In the genomic region with DNA sequence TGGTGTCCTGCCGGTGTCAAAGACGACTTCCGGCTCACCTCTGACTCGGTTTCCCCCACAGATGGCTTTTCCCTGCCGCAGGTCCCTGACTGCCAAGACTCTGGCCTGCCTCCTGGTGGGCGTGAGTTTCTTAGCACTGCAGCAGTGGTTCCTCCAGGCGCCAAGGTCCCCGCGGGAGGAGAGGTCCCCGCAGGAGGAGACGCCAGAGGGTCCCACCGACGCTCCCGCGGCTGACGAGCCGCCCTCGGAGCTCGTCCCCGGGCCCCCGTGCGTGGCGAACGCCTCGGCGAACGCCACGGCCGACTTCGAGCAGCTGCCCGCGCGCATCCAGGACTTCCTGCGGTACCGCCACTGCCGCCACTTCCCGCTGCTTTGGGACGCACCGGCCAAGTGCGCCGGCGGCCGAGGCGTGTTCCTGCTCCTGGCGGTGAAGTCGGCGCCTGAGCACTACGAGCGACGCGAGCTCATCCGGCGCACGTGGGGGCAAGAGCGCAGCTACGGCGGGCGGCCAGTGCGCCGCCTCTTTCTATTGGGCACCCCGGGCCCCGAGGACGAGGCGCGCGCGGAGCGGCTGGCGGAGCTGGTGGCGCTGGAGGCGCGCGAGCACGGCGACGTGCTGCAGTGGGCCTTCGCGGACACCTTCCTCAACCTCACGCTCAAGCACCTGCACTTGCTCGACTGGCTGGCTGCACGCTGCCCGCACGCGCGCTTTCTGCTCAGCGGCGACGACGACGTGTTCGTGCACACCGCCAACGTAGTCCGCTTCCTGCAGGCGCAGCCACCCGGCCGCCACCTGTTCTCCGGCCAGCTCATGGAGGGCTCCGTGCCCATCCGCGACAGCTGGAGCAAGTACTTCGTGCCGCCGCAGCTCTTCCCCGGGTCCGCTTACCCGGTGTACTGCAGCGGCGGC, we compare ENCODE assay signal across 8 cellular contexts. TPM values are rescaled to one million over a fixed set of nuclear protein-coding genes. Genes with fewer than 3 reads are reported as not detected.
DNase-seq lines count a peak whose midpoint lies in the region; ATAC-seq and TF ChIP-seq lines count a peak whose summit lies in the region.

No MANE protein-coding gene starts in this region.

- H3K4me1 Mint-ChIP-seq in CD4-positive, alpha-beta T cell (ENCODE audit: low read depth), result peaks cover 6% of the 10 kb centered on the region
- H3K4me1 Mint-ChIP-seq in central memory CD8-positive, alpha-beta T cell, result peaks cover 6% of the 10 kb centered on the region

- no peak for DNase-seq in CD4-positive, alpha-beta T cell
- DNase-seq in Kasumi-1 (lab: John Stamatoyannopoulos, UW) (peak; percentile 29 to 30), thoracic aorta (ENCODE audit: low spot score) (no peak), OCI-LY7 (ENCODE audit: low spot score) (no peak), amniotic stem cell (lab: John Stamatoyannopoulos, UW) (no peak)
- no peak for DNase-seq in central memory CD8-positive, alpha-beta T cell (ENCODE audit: low spot score in 2 of 2)

- no peaks in the 10 kb centered on the region for H4K20me1 ChIP-seq in OCI-LY7 (ENCODE audit: insufficient read depth, low read length)

- POLR2A ChIA-PET in CD4-positive, alpha-beta T cell (lab: Charles Lee), result no interaction called here
- POLR2A ChIA-PET in OCI-LY7 (lab: Charles Lee), result interaction anchor here (0.6 kb wide), 1 partner anchor 56 kb away, joined by 3 read pairs; no protein-coding TSS in a partner anchor

- H2AFZ ChIP-seq in OCI-LY7 (ENCODE audit: low read length), result no peak overlapping the region

- H3K4me2 ChIP-seq in OCI-LY7 (ENCODE audit: low read length), result no peak overlapping the region

- H3K4me1 ChIP-seq in liver (ENCODE audit: control insufficient read depth in 4 of 4, insufficient read depth in 4 of 4, low read length in 3 of 4) (peaks cover 0 to 12% (median 3%) of the 10 kb centered on the region in 4 donors), thoracic aorta (ENCODE audit: control insufficient read depth in 1 of 2, low read depth in 2 of 2) (peaks cover 0 to 9% of the 10 kb centered on the region in 2 donors), OCI-LY7 (ENCODE audit: insufficient read depth, low read length, poor library complexity, severe bottlenecking) (no peaks in the 10 kb centered on the region)

- BruUV-seq in OCI-LY7 (replicated peaks; lab: Mats Ljungman, UMichigan), result no TSS peak

- H3K27me3 Mint-ChIP-seq in CD4-positive, alpha-beta T cell, result peaks cover 62% of the 10 kb centered on the region
- peaks cover 72% of the 10 kb centered on the region for H3K27me3 Mint-ChIP-seq in central memory CD8-positive, alpha-beta T cell

- no peak overlapping the region for H3K4me3 Mint-ChIP-seq in CD4-positive, alpha-beta T cell
- H3K4me3 Mint-ChIP-seq in central memory CD8-positive, alpha-beta T cell, result peak overlapping the region; percentile 54

- H3K79me2 ChIP-seq in OCI-LY7 (ENCODE audit: insufficient read depth, low read depth, low read length), result no peaks in the 10 kb centered on the region

- peak; percentile 13 for TF ChIP-seq CTCF in CD4-positive, alpha-beta T cell (IDR thresholded peaks at IDR 0.05)
- TF ChIP-seq CTCF in liver (IDR thresholded peaks at IDR 0.05; ENCODE audit: low read depth, low read length, missing input control) (peak; percentile 13), thoracic aorta (IDR thresholded peaks at IDR 0.05) (peak; percentile 21), OCI-LY7 (conservative IDR thresholded peaks at IDR 0.05; ENCODE audit: low read length) (no peak)

- CTCF ChIA-PET in CD4-positive, alpha-beta T cell (lab: Charles Lee), result no interaction called here
- CTCF ChIA-PET in OCI-LY7 (lab: Charles Lee; ENCODE audit: unreplicated experiment), result no interaction called here

- H3K27me3 ChIP-seq in CD4-positive, alpha-beta T cell (ENCODE audit: control insufficient read depth, insufficient read depth, low read length), result peaks cover 29% of the 10 kb centered on the region
- H3K27me3 ChIP-seq in liver (ENCODE audit: control insufficient read depth in 4 of 4, insufficient read depth in 4 of 4, low read length in 3 of 4) (peaks cover 0 to 5% (median 1%) of the 10 kb centered on the region in 4 donors), thoracic aorta (replicated peaks; ENCODE audit: insufficient read depth) (no peaks in the 10 kb centered on the region)

- no peak overlapping the region for H3K27ac Mint-ChIP-seq in CD4-positive, alpha-beta T cell
- no peak overlapping the region for H3K27ac Mint-ChIP-seq in central memory CD8-positive, alpha-beta T cell (ENCODE audit: low read depth)

- H3K36me3 Mint-ChIP-seq in CD4-positive, alpha-beta T cell (ENCODE audit: low read depth), result no peaks in the 10 kb centered on the region
- no peaks in the 10 kb centered on the region for H3K36me3 Mint-ChIP-seq in central memory CD8-positive, alpha-beta T cell (ENCODE audit: insufficient read depth)

- H3K27ac ChIP-seq in CD4-positive, alpha-beta T cell (ENCODE audit: low read depth, low read length), result no peak overlapping the region
- H3K27ac ChIP-seq in liver (ENCODE audit: low read depth in 1 of 2, low read length in 2 of 2), result no peak overlapping the region
- H3K27ac ChIP-seq in thoracic aorta, result no peak overlapping the region
- no peak overlapping the region for H3K27ac ChIP-seq in OCI-LY7 (ENCODE audit: low read depth, low read length, poor library complexity, severe bottlenecking)

- H3K36me3 ChIP-seq in liver (ENCODE audit: control insufficient read depth in 4 of 4, insufficient read depth in 3 of 4, low read depth in 1 of 4, low read length in 3 of 4), result no peaks in the 10 kb centered on the region
- no peaks in the 10 kb centered on the region for H3K36me3 ChIP-seq in thoracic aorta
- no peaks in the 10 kb centered on the region for H3K36me3 ChIP-seq in OCI-LY7 (ENCODE audit: insufficient read depth, low read length)

- H3K9me2 ChIP-seq in OCI-LY7 (ENCODE audit: insufficient read depth, low read length), result no peaks in the 10 kb centered on the region

- peak; percentile 52 for ATAC-seq in CD4-positive, alpha-beta T cell (ENCODE audit: poor library complexity)
- ATAC-seq in central memory CD8-positive, alpha-beta T cell (replicated peaks; ENCODE audit: extremely low read depth, poor library complexity, severe bottlenecking), result peak; percentile 32
- ATAC-seq in thoracic aorta (ENCODE audit: insufficient number of reproducible peaks, low FRiP score, low read depth) (no peak), GM18511 (IDR thresholded peaks at IDR 0.05; ENCODE audit: unreplicated experiment) (no peak)

- intact Hi-C loops in CD4-positive, alpha-beta T cell (cut with DNase I, micrococcal nuclease), result loop anchor here in 1 of 2 experiments (5.0 to 10.0 kb wide), 3 partner anchors 307 to 805 kb away; no protein-coding TSS in a partner anchor
- intact Hi-C loops in OCI-LY7 (cut with micrococcal nuclease; ENCODE audit: unreplicated experiment), result loop anchor here (5.0 kb wide), 1 partner anchor 117 kb away; no protein-coding TSS in a partner anchor

- 17% methylated on average over 109 of the region's 109 CpGs for WGBS in liver

- no peaks in the 10 kb centered on the region for H3K9me3 Mint-ChIP-seq in CD4-positive, alpha-beta T cell
- H3K9me3 Mint-ChIP-seq in central memory CD8-positive, alpha-beta T cell, result no peaks in the 10 kb centered on the region

- H3K4me3 ChIP-seq in liver (ENCODE audit: low read depth in 1 of 3, low read length in 3 of 3) (peak overlapping the region in 2 of 3 donors; percentile 27 to 39), thoracic aorta (peak overlapping the region; percentile 67), OCI-LY7 (ENCODE audit: low read depth, low read length, poor library complexity, severe bottlenecking) (no peak overlapping the region)

- no peaks in the 10 kb centered on the region for H3K9me3 ChIP-seq in CD4-positive, alpha-beta T cell (ENCODE audit: control insufficient read depth, low read length)
- H3K9me3 ChIP-seq in liver (ENCODE audit: control insufficient read depth in 4 of 4, low read length in 3 of 4) (no peaks in the 10 kb centered on the region), thoracic aorta (no peaks in the 10 kb centered on the region), OCI-LY7 (ENCODE audit: low read length) (no peaks in the 10 kb centered on the region)

- H3K9ac ChIP-seq in liver (ENCODE audit: low read depth in 1 of 2, low read length in 2 of 2), result no peak overlapping the region

- peak in 1 of 2 donors; percentile 31 for TF ChIP-seq RAD21 in liver (IDR thresholded peaks at IDR 0.05)

TF ChIP-seq in liver, 16 proteins besides CTCF, POLR2A, EP300 and RAD21:
- no peak for TF ChIP-seq RXRA (IDR thresholded peaks at IDR 0.05)
- no peak for TF ChIP-seq HNF4A (conservative IDR thresholded peaks at IDR 0.05)
- TF ChIP-seq JUND (IDR thresholded peaks at IDR 0.05), result no peak
- TF ChIP-seq, protein P1, sequence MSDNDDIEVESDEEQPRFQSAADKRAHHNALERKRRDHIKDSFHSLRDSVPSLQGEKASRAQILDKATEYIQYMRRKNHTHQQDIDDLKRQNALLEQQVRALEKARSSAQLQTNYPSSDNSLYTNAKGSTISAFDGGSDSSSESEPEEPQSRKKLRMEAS (IDR thresholded peaks at IDR 0.05), result no peak
- no peak for TF ChIP-seq TAF1 (conservative IDR thresholded peaks at IDR 0.05)
- TF ChIP-seq YY1 (IDR thresholded peaks at IDR 0.05), result no peak

RNA-seq across cellular contexts. Expression of a gene that starts 5.5 kb away (rescaled TPM):
- not detected for total RNA-seq in CD4-positive, alpha-beta T cell
- total RNA-seq in liver (not detected), thoracic aorta (1 to 10 TPM in 1 of 2 donors, not detected in 1; 1.4 TPM), OCI-LY7 (2022) (not detected in 2 replicates)
- polyA plus RNA-seq in liver, result not detected
- total RNA-seq in OCI-LY7 (2014; rRNA removed; shearing (Covaris generic)), result not detected in 2 replicates

RNA-seq across cellular contexts. Expression of a gene that starts 27.0 kb away (rescaled TPM):
- total RNA-seq in CD4-positive, alpha-beta T cell, result 1 to 10 TPM; 5.1 to 6.9 TPM
- total RNA-seq in liver (10 to 100 TPM in 1 of 2 donors, 1 to 10 TPM in 1; 6.5 to 25.8 TPM), thoracic aorta (10 to 100 TPM in 1 of 2 donors, 1 to 10 TPM in 1; 9.5 to 20.8 TPM), OCI-LY7 (2022) (1.5 TPM in 2 replicates)
- polyA plus RNA-seq in liver, result 10 to 100 TPM; 18.1 to 18.3 TPM
- 0.98 and 1.4 TPM in 2 replicates for total RNA-seq in OCI-LY7 (2014; rRNA removed; shearing (Covaris generic))

Comparison
In these comparisons a context has a peak if more than half of its experiments do, and no peak if none do; other contexts are left out.
1. ATAC-seq: peak in CD4-positive, alpha-beta T cell (single experiment) and central memory CD8-positive, alpha-beta T cell (single experiment); none in thoracic aorta (single experiment) and GM18511 (single experiment).
2. DNase-seq: peak in Kasumi-1 (2 of 2); none in CD4-positive, alpha-beta T cell (0 of 10), central memory CD8-positive, alpha-beta T cell (0 of 2), thoracic aorta (single experiment), OCI-LY7 (single experiment) and amniotic stem cell (single experiment).